Comparison of ENCODE assay signal across 25 cellular contexts in the genomic region with DNA sequence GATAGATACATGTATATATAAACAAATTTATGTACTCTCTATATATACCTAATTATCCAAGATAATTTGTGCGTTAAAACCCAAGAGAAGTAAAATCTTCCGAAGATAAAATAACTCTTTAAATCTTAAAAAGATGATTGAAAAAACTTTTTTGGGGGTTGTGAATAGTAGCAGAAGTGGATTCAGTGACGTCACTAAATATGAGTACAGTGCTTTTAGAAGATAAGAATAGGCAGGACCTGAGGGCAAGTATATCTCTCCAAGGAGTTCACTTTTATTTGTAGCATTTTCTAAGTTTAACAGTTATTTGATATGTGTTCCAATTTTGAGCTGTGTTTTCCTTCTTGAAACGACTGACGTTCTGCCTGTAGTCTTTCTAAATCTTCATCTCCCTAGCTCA.
"Had no signal": no experiment of that assay in that cellular context is flagged by ENCODE, and none has a peak within 500 bp of the region (broad histone marks: within the 10 kb centered on the region; RNA-seq: fewer than 3 reads in every experiment).

No MANE protein-coding gene starts in this region.

- H3K9me3 ChIP-seq: colonic mucosa, esophagus squamous epithelium, gastroesophageal sphincter, heart left ventricle, left lung, lower lobe of right lung, mucosa of descending colon had no signal

- H3K36me3 ChIP-seq: colonic mucosa, esophagus squamous epithelium, gastroesophageal sphincter, heart left ventricle, left lung, lower lobe of right lung had no signal

- H3K27me3 ChIP-seq: colonic mucosa, esophagus squamous epithelium, gastroesophageal sphincter, heart left ventricle, hepatocyte, left lung had no signal

- H2AFZ ChIP-seq: hepatocyte had no signal

- H3K27ac ChIP-seq: colonic mucosa, epithelial cell of prostate, esophagus squamous epithelium, gastroesophageal sphincter, heart left ventricle, hepatocyte, left lung, lower lobe of right lung had no signal

- H3K79me2 ChIP-seq: hepatocyte had no signal

- FAIRE-seq: endometrium, kidney had no signal

- H3K4me1 ChIP-seq: colonic mucosa, esophagus squamous epithelium, gastroesophageal sphincter, heart left ventricle, left lung, lower lobe of right lung had no signal

- ATAC-seq: effector memory CD8-positive, alpha-beta T cell; esophagus mucosa; gastroesophageal sphincter; heart left ventricle; left cardiac atrium; left lung; left ventricle myocardium superior; lower lobe of right lung; mucosa of descending colon had no signal

- H3K4me3 ChIP-seq: colonic mucosa, esophagus squamous epithelium, gastroesophageal sphincter, heart left ventricle, hepatocyte, left lung, lower lobe of right lung, mucosa of descending colon had no signal

- DNase-seq: colonic mucosa; cortex of kidney; effector CD8-positive, alpha-beta T cell; effector memory CD8-positive, alpha-beta T cell; endodermal cell; erythroblast; esophagus squamous epithelium; foreskin fibroblast; foreskin melanocyte; heart left ventricle; immature natural killer cell; islet precursor cell; kidney; left cardiac atrium; left lung; left ventricle myocardium superior; lower lobe of right lung; mesenchymal stem cell; mucosa of descending colon; naive B cell had no signal

- H3K4me2 ChIP-seq: hepatocyte had no signal
